8 cellular contexts compared by ENCODE assay signal in genomic region chr19:3987619-3988371, GRCh38.
DNase-seq lines count a peak whose midpoint lies in the region; ATAC-seq lines count a peak whose summit lies in the region.

No MANE protein-coding gene starts in this region.

- DNase-seq in DMS114 treated with DMSO at 0.1 percent for 48 hours (lab: John Stamatoyannopoulos, UW; ENCODE audit: unreplicated experiment): peak; percentile 63
- peak; percentile 79 for DNase-seq in NCI-H446 treated with DMSO at 0.1 percent for 48 hours (lab: John Stamatoyannopoulos, UW)
- DNase-seq in activated CD4-positive, alpha-beta T cell treated with anti-CD3 and anti-CD28 coated beads for 1 hour: peak; percentile 85
- peak; percentile 88 for DNase-seq in cerebellar cortex (ENCODE audit: low spot score)
- peak; percentile 72 for DNase-seq in kidney glomerular epithelial cell (lab: John Stamatoyannopoulos, UW)
- peak; percentile 76 to 80 for DNase-seq in stimulated activated CD4-positive, alpha-beta T cell treated with anti-CD3 and anti-CD28 coated beads, Interleukin-1b, Interleukin-23, amount 100 ng/mL, for 1 hour (ENCODE audit: low read depth in 2 of 2)

- peak; percentile 37 for ATAC-seq in HG03135 (IDR thresholded peaks at IDR 0.05; ENCODE audit: unreplicated experiment)
- ATAC-seq in GM19023 (IDR thresholded peaks at IDR 0.05; ENCODE audit: unreplicated experiment): no peak
